8 cellular contexts compared by ENCODE assay signal in the genomic region with DNA sequence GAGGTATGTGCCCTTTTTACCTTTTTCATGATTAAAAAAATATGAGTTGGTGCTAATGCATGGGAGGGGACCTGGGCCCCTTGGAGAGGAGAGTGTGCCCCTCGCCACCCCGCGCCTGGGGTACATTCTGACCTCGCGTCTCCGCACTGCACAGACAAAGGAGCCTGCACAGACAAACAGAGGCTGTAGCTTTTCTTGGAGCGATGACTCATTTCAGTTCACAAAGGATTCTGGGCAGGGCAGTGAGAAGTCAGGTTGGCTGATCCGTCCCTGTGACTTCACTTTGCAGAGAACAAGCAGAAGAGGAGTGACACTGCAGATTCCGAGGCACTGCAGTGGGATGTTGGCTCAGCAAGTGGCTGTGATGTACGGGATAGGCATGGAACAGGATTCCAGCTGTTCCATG.
DNase-seq lines count a peak whose midpoint lies in the region; ATAC-seq and TF ChIP-seq lines count a peak whose summit lies in the region.

No MANE protein-coding gene starts in this region.

- no peak for TF ChIP-seq CTCF in GM13976 (IDR thresholded peaks at IDR 0.05; ENCODE audit: borderline replicate concordance, control extremely low read depth, extremely low read depth, insufficient read depth, missing control alignments)

- H3K27ac ChIP-seq in caudate nucleus (ENCODE audit: low read depth, low read length) = peak overlapping the region; percentile 88

- H3K27ac Mint-ChIP-seq in stimulated activated naive B cell treated with anti-CD40 and anti-IgM and Interleukin-4, amounts not matched to agents 10 μg/mL and 1 μg/mL and 100 μg/mL, for 72 hours = no peak overlapping the region

- peaks cover 0 to 6% of the 10 kb centered on the region in 2 donors for H3K27me3 Mint-ChIP-seq in stimulated activated naive B cell treated with anti-CD40 and anti-IgM and Interleukin-4, amounts not matched to agents 10 μg/mL and 1 μg/mL and 100 μg/mL, for 72 hours

- ATAC-seq in stimulated activated naive B cell treated with anti-CD40 and anti-IgM and Interleukin-4, amounts not matched to agents 10 μg/mL and 1 μg/mL and 100 μg/mL, for 72 hours (replicated peaks) = no peak

- no peaks in the 10 kb centered on the region for H3K36me3 Mint-ChIP-seq in stimulated activated naive B cell treated with anti-CD40 and anti-IgM and Interleukin-4, amounts not matched to agents 10 μg/mL and 1 μg/mL and 100 μg/mL, for 72 hours

- no peaks in the 10 kb centered on the region for H3K4me1 Mint-ChIP-seq in stimulated activated naive B cell treated with anti-CD40 and anti-IgM and Interleukin-4, amounts not matched to agents 10 μg/mL and 1 μg/mL and 100 μg/mL, for 72 hours

- H3K4me3 Mint-ChIP-seq in stimulated activated naive B cell treated with anti-CD40 and anti-IgM and Interleukin-4, amounts not matched to agents 10 μg/mL and 1 μg/mL and 100 μg/mL, for 72 hours = no peak overlapping the region

- DNase-seq in Caki2 (ENCODE audit: low read depth) (peak; percentile 94), NCI-H2107 (lab: John Stamatoyannopoulos, UW) (peak; percentile 1), caudate nucleus (lab: John Stamatoyannopoulos, UW) (peak in 60 of 61 donors; percentile 24 to 95 (median 74)), inferior parietal cortex (ENCODE audit: extremely low spot score) (peak; percentile 84), smooth muscle cell of the brain vasculature (ENCODE audit: low read depth, low spot score) (peak; percentile 41), GM13976 (ENCODE audit: low spot score) (no peak), T-helper 1 cell (no peak)
- DNase-seq in stimulated activated naive B cell treated with anti-CD40 and anti-IgM and Interleukin-4, amounts not matched to agents 10 μg/mL and 1 μg/mL and 100 μg/mL, for 72 hours = no peak

- no peaks in the 10 kb centered on the region for H3K9me3 Mint-ChIP-seq in stimulated activated naive B cell treated with anti-CD40 and anti-IgM and Interleukin-4, amounts not matched to agents 10 μg/mL and 1 μg/mL and 100 μg/mL, for 72 hours

- in situ Hi-C loops in Caki2 (cut with HindIII; ENCODE audit: low pct_unique_long_range_greater_than_20kb, low sequenced_read_pairs) (no loop called here), GM13976 (cut with MboI; ENCODE audit: low sequenced_read_pairs, unreplicated experiment) (no loop called here)

Comparison
In these comparisons a context has a peak if more than half of its experiments do, and no peak if none do; other contexts are left out.
1. DNase-seq: peak in Caki2 (single experiment), NCI-H2107 (single experiment), caudate nucleus (60 of 61), inferior parietal cortex (single experiment) and smooth muscle cell of the brain vasculature (single experiment); none in GM13976 (single experiment), stimulated activated naive B cell treated with anti-CD40 and anti-IgM and Interleukin-4, amounts not matched to agents 10 μg/mL and 1 μg/mL and 100 μg/mL, for 72 hours (single experiment) and T-helper 1 cell (0 of 5).